7 cellular contexts compared by ENCODE assay signal in genomic region chr1:107202007-107202406, GRCh38.
"Had no signal": no experiment of that assay in that cellular context is flagged by ENCODE, and none has a peak within 500 bp of the region (broad histone marks: within the 10 kb centered on the region; RNA-seq: fewer than 3 reads in every experiment).

No MANE protein-coding gene starts in this region.

- H3K4me2 ChIP-seq: GM23338 had no signal

- ATAC-seq: GM23338, HepG2 had no signal

- FAIRE-seq: H1, HepG2 had no signal

- DNase-seq: H9, HCEC 1CT, KG1 had no signal

- H3K27ac ChIP-seq: HL-60 had no signal

- H3K4me3 ChIP-seq: GM23338 had no signal

- H2AFZ ChIP-seq: GM23338 had no signal
